Comparison of ENCODE assay signal across 1 cellular context in the genomic region with DNA sequence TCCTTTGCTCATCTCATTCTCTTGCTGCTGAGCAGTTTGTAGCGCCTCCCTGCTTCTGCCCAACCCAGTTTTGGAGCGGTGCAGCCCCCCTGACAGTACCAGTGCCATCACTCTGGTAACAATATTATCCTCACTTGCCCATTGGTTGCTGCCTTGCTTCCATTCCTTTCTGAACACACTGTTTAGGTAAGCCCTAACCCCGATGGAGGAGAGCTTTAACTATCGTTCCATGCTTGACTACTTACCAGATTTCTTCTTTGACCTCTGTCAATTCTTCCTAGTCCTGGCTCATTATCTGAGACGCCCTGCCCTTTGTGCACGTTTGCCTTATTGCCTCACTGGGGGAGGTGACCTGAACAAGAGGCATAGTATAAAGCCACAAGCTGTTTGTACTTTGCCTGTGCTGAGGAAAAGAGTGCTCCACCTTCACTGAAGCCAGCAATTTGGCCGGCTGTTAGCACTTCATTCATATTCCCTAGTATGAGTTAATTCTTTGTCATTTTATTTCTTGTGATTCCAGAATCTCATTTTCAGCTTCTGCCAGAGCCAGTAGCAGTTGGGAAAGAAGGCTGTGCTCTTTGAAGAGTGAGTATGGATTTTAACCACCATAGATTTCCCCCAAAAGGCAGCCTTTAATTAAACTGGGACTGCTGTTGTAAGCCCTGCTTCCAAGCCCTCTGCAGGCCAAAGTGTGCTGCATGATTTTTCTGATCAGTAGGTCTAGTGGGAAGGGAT.
TF ChIP-seq lines count a peak whose summit lies in the region.

No MANE protein-coding gene starts in this region.

TF ChIP-seq in WTC11, 78 proteins besides CTCF, POLR2A, EP300 and RAD21:
- TF ChIP-seq NR2C2 (CRISPR knock-in tag; IDR thresholded peaks at IDR 0.05): no peak
- TF ChIP-seq ZNF121 (CRISPR knock-in tag; IDR thresholded peaks at IDR 0.05): no peak
- no peak for TF ChIP-seq NFYB (CRISPR knock-in tag; conservative IDR thresholded peaks at IDR 0.05; ENCODE audit: low read depth)
- TF ChIP-seq TCF7 (CRISPR knock-in tag; IDR thresholded peaks at IDR 0.05; ENCODE audit: low read depth): no peak
- no peak for TF ChIP-seq RELA (CRISPR knock-in tag; IDR thresholded peaks at IDR 0.05; ENCODE audit: borderline replicate concordance)
- TF ChIP-seq, protein P1, sequence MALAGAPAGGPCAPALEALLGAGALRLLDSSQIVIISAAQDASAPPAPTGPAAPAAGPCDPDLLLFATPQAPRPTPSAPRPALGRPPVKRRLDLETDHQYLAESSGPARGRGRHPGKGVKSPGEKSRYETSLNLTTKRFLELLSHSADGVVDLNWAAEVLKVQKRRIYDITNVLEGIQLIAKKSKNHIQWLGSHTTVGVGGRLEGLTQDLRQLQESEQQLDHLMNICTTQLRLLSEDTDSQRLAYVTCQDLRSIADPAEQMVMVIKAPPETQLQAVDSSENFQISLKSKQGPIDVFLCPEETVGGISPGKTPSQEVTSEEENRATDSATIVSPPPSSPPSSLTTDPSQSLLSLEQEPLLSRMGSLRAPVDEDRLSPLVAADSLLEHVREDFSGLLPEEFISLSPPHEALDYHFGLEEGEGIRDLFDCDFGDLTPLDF (CRISPR knock-in tag; IDR thresholded peaks at IDR 0.05): no peak
- TF ChIP-seq, protein P2, sequence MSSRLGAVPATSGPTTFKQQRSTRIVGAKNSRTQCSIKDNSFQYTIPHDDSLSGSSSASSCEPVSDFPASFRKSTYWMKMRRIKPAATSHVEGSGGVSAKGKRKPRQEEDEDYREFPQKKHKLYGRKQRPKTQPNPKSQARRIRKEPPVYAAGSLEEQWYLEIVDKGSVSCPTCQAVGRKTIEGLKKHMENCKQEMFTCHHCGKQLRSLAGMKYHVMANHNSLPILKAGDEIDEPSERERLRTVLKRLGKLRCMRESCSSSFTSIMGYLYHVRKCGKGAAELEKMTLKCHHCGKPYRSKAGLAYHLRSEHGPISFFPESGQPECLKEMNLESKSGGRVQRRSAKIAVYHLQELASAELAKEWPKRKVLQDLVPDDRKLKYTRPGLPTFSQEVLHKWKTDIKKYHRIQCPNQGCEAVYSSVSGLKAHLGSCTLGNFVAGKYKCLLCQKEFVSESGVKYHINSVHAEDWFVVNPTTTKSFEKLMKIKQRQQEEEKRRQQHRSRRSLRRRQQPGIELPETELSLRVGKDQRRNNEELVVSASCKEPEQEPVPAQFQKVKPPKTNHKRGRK (CRISPR knock-in tag; IDR thresholded peaks at IDR 0.05; ENCODE audit: borderline replicate concordance): no peak
- TF ChIP-seq NFATC4 (CRISPR knock-in tag; IDR thresholded peaks at IDR 0.05): no peak
